ENCODE assay signal across 15 cellular contexts in the genomic region with DNA sequence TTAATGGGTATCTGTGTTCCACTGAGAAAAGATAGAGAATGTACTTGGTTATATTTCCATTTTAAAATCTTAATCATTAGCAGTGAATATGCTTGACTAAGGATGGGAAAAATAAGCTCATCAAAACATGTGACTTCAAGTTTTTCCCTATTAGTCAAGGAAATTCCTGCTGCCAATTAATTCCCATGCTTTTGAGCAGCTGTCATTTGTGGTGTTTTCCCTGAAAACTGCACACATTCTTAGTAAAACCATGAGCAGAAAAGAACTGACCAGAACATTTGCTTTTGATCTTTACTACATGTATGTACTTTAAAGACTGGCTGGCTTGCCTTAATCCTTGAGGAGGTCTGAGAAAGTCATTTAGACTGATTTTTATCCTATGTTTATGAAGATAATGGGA.
DNase-seq lines count a peak whose midpoint lies in the region; ATAC-seq and TF ChIP-seq lines count a peak whose summit lies in the region.
"Had no signal": no experiment of that assay in that cellular context is flagged by ENCODE, and none has a peak within 500 bp of the region (broad histone marks: within the 10 kb centered on the region; RNA-seq: fewer than 3 reads in every experiment).

No MANE protein-coding gene starts in this region.

- H3K36me3 ChIP-seq in skeletal muscle satellite cell (ENCODE audit: insufficient read depth, low read length) = no peaks in the 10 kb centered on the region

- ATAC-seq in HG02938 (IDR thresholded peaks at IDR 0.05; ENCODE audit: unreplicated experiment) = no peak
- no peak for ATAC-seq in activated CD8-positive, alpha-beta T cell treated with anti-CD3 and anti-CD28 coated beads, Interleukin-2, amount 10 ng/mL, durations not matched to agents 7 days and 5 days
- ATAC-seq: mucosa of descending colon had no signal

- H3K9me3 ChIP-seq in skeletal muscle satellite cell (replicated peaks; ENCODE audit: low read length) = no peaks in the 10 kb centered on the region
- H3K9me3 ChIP-seq: BLaER1, mucosa of descending colon, right lobe of liver had no signal

- H3K27ac Mint-ChIP-seq in activated CD8-positive, alpha-beta T cell treated with anti-CD3 and anti-CD28 coated beads, Interleukin-2, amount 10 ng/mL, durations not matched to agents 7 days and 5 days = no peak overlapping the region
- H3K27ac Mint-ChIP-seq: activated naive CD4-positive, alpha-beta T cell treated with anti-CD3 and anti-CD28 coated beads for 36 hours had no signal

- CTCF ChIA-PET in activated CD8-positive, alpha-beta T cell treated with anti-CD3 and anti-CD28 coated beads, Interleukin-2, amount 10 ng/mL, durations not matched to agents 7 days and 5 days (lab: Charles Lee) = interaction anchor here (1.5 kb wide), 2 partner anchors 21 to 328 kb away, joined by 3 to 5 read pairs; no protein-coding TSS in a partner anchor

- no peak overlapping the region for H3K4me3 Mint-ChIP-seq in activated CD8-positive, alpha-beta T cell treated with anti-CD3 and anti-CD28 coated beads, Interleukin-2, amount 10 ng/mL, durations not matched to agents 7 days and 5 days
- H3K4me3 Mint-ChIP-seq: activated naive CD4-positive, alpha-beta T cell treated with anti-CD3 and anti-CD28 coated beads for 36 hours had no signal

- peaks cover 19% of the 10 kb centered on the region for H3K4me1 Mint-ChIP-seq in activated CD8-positive, alpha-beta T cell treated with anti-CD3 and anti-CD28 coated beads, Interleukin-2, amount 10 ng/mL, durations not matched to agents 7 days and 5 days (ENCODE audit: low read depth)

- peak overlapping the region; percentile 77 for H3K9ac ChIP-seq in skeletal muscle satellite cell (ENCODE audit: low read depth, low read length)
- H3K9ac ChIP-seq: BLaER1 had no signal

- H3K36me3 Mint-ChIP-seq in activated CD8-positive, alpha-beta T cell treated with anti-CD3 and anti-CD28 coated beads, Interleukin-2, amount 10 ng/mL, durations not matched to agents 7 days and 5 days (ENCODE audit: low read depth) = peaks cover 7% of the 10 kb centered on the region

- peak; percentile 48 for DNase-seq in GM03348 (ENCODE audit: low spot score)
- peak; percentile 66 for DNase-seq in astrocyte of the spinal cord (ENCODE audit: low read depth, low spot score)
- peak; percentile 45 for DNase-seq in glomerular visceral epithelial cell (ENCODE audit: extremely low spot score)
- no peak for DNase-seq in activated CD8-positive, alpha-beta T cell treated with anti-CD3 and anti-CD28 coated beads, Interleukin-2, amount 10 ng/mL, durations not matched to agents 7 days and 5 days
- DNase-seq in DMS53 treated with DMSO at 0.1 percent for 48 hours (lab: John Stamatoyannopoulos, UW; ENCODE audit: unreplicated experiment) = no peak
- no peak for DNase-seq in MV-4-11 (lab: John Stamatoyannopoulos, UW)
- DNase-seq: activated CD4-positive, alpha-beta T cell treated with anti-CD3 and anti-CD28 coated beads, Interleukin-2, amount 50 U/mL, for 48 hours; activated naive CD4-positive, alpha-beta T cell treated with anti-CD3 and anti-CD28 coated beads for 36 hours; Kasumi-1; mucosa of descending colon; NCI-H2107; right lobe of liver had no signal

- H3K4me3 ChIP-seq in astrocyte of the spinal cord (ENCODE audit: low read depth, low read length) (no peak overlapping the region), skeletal muscle satellite cell (ENCODE audit: low read length) (peak overlapping the region; percentile 35)
- H3K4me3 ChIP-seq: BLaER1, mucosa of descending colon, right lobe of liver had no signal

- H3K4me2 ChIP-seq in skeletal muscle satellite cell (ENCODE audit: low read length) = peak overlapping the region; percentile 62
- H3K4me2 ChIP-seq: BLaER1 had no signal

- in situ Hi-C loops in astrocyte of the spinal cord (cut with HindIII; ENCODE audit: low sequenced_read_pairs) = no loop called here

- POLR2A ChIA-PET in activated CD8-positive, alpha-beta T cell treated with anti-CD3 and anti-CD28 coated beads, Interleukin-2, amount 10 ng/mL, durations not matched to agents 7 days and 5 days (lab: Charles Lee) = no interaction called here

- no peaks in the 10 kb centered on the region for H3K9me3 Mint-ChIP-seq in activated CD8-positive, alpha-beta T cell treated with anti-CD3 and anti-CD28 coated beads, Interleukin-2, amount 10 ng/mL, durations not matched to agents 7 days and 5 days (ENCODE audit: insufficient read depth)
- H3K9me3 Mint-ChIP-seq: activated naive CD4-positive, alpha-beta T cell treated with anti-CD3 and anti-CD28 coated beads for 36 hours had no signal

- no peak for TF ChIP-seq CTCF in astrocyte of the spinal cord (IDR thresholded peaks at IDR 0.05; ENCODE audit: low read depth, low read length)

- H3K27me3 ChIP-seq in skeletal muscle satellite cell (ENCODE audit: control insufficient read depth, insufficient read depth, low read length) = no peaks in the 10 kb centered on the region
- H3K27me3 ChIP-seq: BLaER1, right lobe of liver had no signal

- H3K4me1 ChIP-seq in skeletal muscle satellite cell (ENCODE audit: control insufficient read depth, insufficient read depth, low read length) = peaks cover 75% of the 10 kb centered on the region

- no peaks in the 10 kb centered on the region for H3K27me3 Mint-ChIP-seq in activated CD8-positive, alpha-beta T cell treated with anti-CD3 and anti-CD28 coated beads, Interleukin-2, amount 10 ng/mL, durations not matched to agents 7 days and 5 days (ENCODE audit: low read depth)

Comparison
In these comparisons a context has a peak if more than half of its experiments do, and no peak if none do; other contexts are left out.
1. DNase-seq: peak in GM03348 (single experiment), astrocyte of the spinal cord (single experiment) and glomerular visceral epithelial cell (single experiment); none in activated CD8-positive, alpha-beta T cell treated with anti-CD3 and anti-CD28 coated beads, Interleukin-2, amount 10 ng/mL, durations not matched to agents 7 days and 5 days (single experiment), DMS53 treated with DMSO at 0.1 percent for 48 hours (single experiment) and MV-4-11 (single experiment).